9 cellular contexts compared by ENCODE assay signal in genomic region chr3:196219194-196219969, GRCh38. TPM values are rescaled to one million over a fixed set of nuclear protein-coding genes. Genes with fewer than 3 reads are reported as not detected.
A peak's percentile ranks its signal among the peaks of the same experiment; 100 is the strongest.
DNase-seq lines count a peak whose midpoint lies in the region; ATAC-seq and TF ChIP-seq lines count a peak whose summit lies in the region.
"Had no signal": no experiment of that assay in that cellular context is flagged by ENCODE, and none has a peak within 500 bp of the region (broad histone marks: within the 10 kb centered on the region; RNA-seq: fewer than 3 reads in every experiment).

No MANE protein-coding gene starts in this region.

- peaks cover 12 to 16% of the 10 kb centered on the region in 2 donors for H3K4me1 Mint-ChIP-seq in immature natural killer cell

- H3K9me3 ChIP-seq in BLaER1 treated with 17β-estradiol and CSF1 and Interleukin-3, amounts not matched to agents 10 nM and 100 nM (replicated peaks in 1 of 11): no peaks in the 10 kb centered on the region

- H3K4me3 Mint-ChIP-seq in immature natural killer cell: peak overlapping the region; percentile 81 to 88 (median 84)

- H3K4me3 ChIP-seq in BLaER1 treated with 17β-estradiol and CSF1 and Interleukin-3, amounts not matched to agents 10 nM and 100 nM: peak overlapping the region; percentile 8 to 63 (median 44); a peak in 17 of 20 replicates
- no peak overlapping the region for H3K4me3 ChIP-seq in astrocyte of the cerebellum (ENCODE audit: low read depth, low read length)

- H3K9me3 Mint-ChIP-seq in immature natural killer cell: no peaks in the 10 kb centered on the region

- no peaks in the 10 kb centered on the region for H3K27me3 ChIP-seq in BLaER1 treated with 17β-estradiol and CSF1 and Interleukin-3, amounts not matched to agents 10 nM and 100 nM

- peak overlapping the region; percentile 63 to 89 (median 83); a peak in 21 of 22 replicates for H3K9ac ChIP-seq in BLaER1 treated with 17β-estradiol and CSF1 and Interleukin-3, amounts not matched to agents 10 nM and 100 nM

- H3K27ac Mint-ChIP-seq in immature natural killer cell: peak overlapping the region; percentile 57 to 82 (median 75)

- peaks cover 0 to 8% (median 4%) of the 10 kb centered on the region in 3 donors for H3K27me3 Mint-ChIP-seq in immature natural killer cell (ENCODE audit: low read depth in 3 of 3)

- no peaks in the 10 kb centered on the region for H4K20me1 ChIP-seq in BLaER1 treated with 17β-estradiol and CSF1 and Interleukin-3, amounts not matched to agents 10 nM and 100 nM

- in situ Hi-C loops in astrocyte of the cerebellum (cut with HindIII; ENCODE audit: low sequenced_read_pairs): no loop called here

- ATAC-seq in GM21447 (IDR thresholded peaks at IDR 0.05; ENCODE audit: unreplicated experiment) (peak; percentile 76), GM18873 (IDR thresholded peaks at IDR 0.05; ENCODE audit: low FRiP score, unreplicated experiment) (no peak)
- ATAC-seq: HCT116 had no signal

- peak overlapping the region; percentile 78 to 99 (median 96) for H3K27ac ChIP-seq in BLaER1 treated with 17β-estradiol and CSF1 and Interleukin-3, amounts not matched to agents 10 nM and 100 nM

- H3K36me3 Mint-ChIP-seq in immature natural killer cell: no peaks in the 10 kb centered on the region

- TF ChIP-seq CTCF in astrocyte of the cerebellum (IDR thresholded peaks at IDR 0.05; ENCODE audit: low read depth, low read length, missing control alignments): no peak

- DNase-seq in MV-4-11 (lab: John Stamatoyannopoulos, UW) (peak; percentile 91), T-helper 2 cell (peak in 4 of 5 experiments; percentile 25 to 83 (median 37)), astrocyte of the cerebellum (ENCODE audit: low read depth) (peak; percentile 84), immature natural killer cell (peak; percentile 48 to 65 (median 53))
- peak; percentile 46 to 62 for DNase-seq in stimulated activated CD4-positive, alpha-beta T cell treated with anti-CD3 and anti-CD28 coated beads, Interleukin-15, amount 100 ng/mL, for 48 hours (ENCODE audit: low read depth in 2 of 2)

- peaks cover 58 to 94% (median 83%) of the 10 kb centered on the region in 10 experiments for H3K4me1 ChIP-seq in BLaER1 treated with 17β-estradiol and CSF1 and Interleukin-3, amounts not matched to agents 10 nM and 100 nM

- peak overlapping the region; percentile 78 to 93 (median 88) for H3K4me2 ChIP-seq in BLaER1 treated with 17β-estradiol and CSF1 and Interleukin-3, amounts not matched to agents 10 nM and 100 nM

- no peaks in the 10 kb centered on the region for H3K36me3 ChIP-seq in BLaER1 treated with 17β-estradiol and CSF1 and Interleukin-3, amounts not matched to agents 10 nM and 100 nM

RNA-seq across cellular contexts. Expression of gene SLC51A, which starts 3.0 kb away (rescaled TPM):
- polyA plus RNA-seq in immature natural killer cell: 1 to 10 TPM in 1 of 3 donors, under 1 TPM in 1, not detected in 1; 0.62 to 1.6 TPM

RNA-seq across cellular contexts. Expression of gene ZDHHC19, which starts 8.2 kb away (rescaled TPM):
- polyA plus RNA-seq in immature natural killer cell: not detected

Comparison
In these comparisons a context has a peak if more than half of its experiments do, and no peak if none do; other contexts are left out.
1. DNase-seq: peak in every context shown above with its lines; median percentile 91 in MV-4-11; 84 in astrocyte of the cerebellum; 54 in stimulated activated CD4-positive, alpha-beta T cell treated with anti-CD3 and anti-CD28 coated beads, Interleukin-15, amount 100 ng/mL, for 48 hours; 53 in immature natural killer cell; 37 in T-helper 2 cell.